In genomic region chr11:15589070-15589626, GRCh38 we compare ENCODE assay signal across 22 cellular contexts.
"Had no signal": no experiment of that assay in that cellular context is flagged by ENCODE, and none has a peak within 500 bp of the region (broad histone marks: within the 10 kb centered on the region; RNA-seq: fewer than 3 reads in every experiment).

No MANE protein-coding gene starts in this region.

- ATAC-seq: lower lobe of right lung; sciatic nerve; stimulated activated memory B cell treated with anti-CD40 and anti-IgM and Interleukin-4, amounts not matched to agents 10 μg/mL and 1 μg/mL and 100 μg/mL, for 72 hours had no signal

- H3K4me3 ChIP-seq: lower lobe of right lung, stomach, suprapubic skin, tibial nerve had no signal

- FAIRE-seq: endometrium, kidney, small intestine had no signal

- H3K27ac ChIP-seq: lower lobe of right lung, stomach, suprapubic skin, tibial nerve, VCaP had no signal

- H3K9me3 ChIP-seq: lower lobe of right lung, stomach, suprapubic skin, tibial nerve had no signal

- DNase-seq: activated CD4-positive, alpha-beta T cell treated with anti-CD3 and anti-CD28 coated beads, Interleukin-2, amount 10 ng/mL, durations not matched to agents 7 days and 5 days; activated CD4-positive, CD25-positive, alpha-beta regulatory T cell treated with anti-CD3 and anti-CD28 coated beads, Interleukin-2, amount 50 U/mL, for 72 hours; activated gamma-delta T cell treated with Interleukin-2 at 50 U/mL for 16 hours; activated T-cell treated with anti-CD3 and anti-CD28 coated beads, Interleukin-2, amount 50 U/mL, for 1 hour; aorta; caudate nucleus; effector CD4-positive, alpha-beta T cell; erythroblast; foreskin fibroblast; kidney; lower lobe of right lung; naive B cell; posterior cingulate gyrus; small intestine; stimulated activated CD4-positive, alpha-beta T cell treated with anti-CD3 and anti-CD28 coated beads, Interleukin-15, amount 100 ng/mL, for 24 hours; stomach had no signal

- H3K4me1 ChIP-seq: lower lobe of right lung, suprapubic skin had no signal

- H3K36me3 ChIP-seq: lower lobe of right lung, stomach, suprapubic skin, tibial nerve had no signal

- H3K27me3 ChIP-seq: stomach, suprapubic skin, tibial nerve had no signal
